Comparison of ENCODE assay signal across 8 cellular contexts in genomic region chr1:67053785-67054759, GRCh38. TPM values are rescaled to one million over a fixed set of nuclear protein-coding genes. Genes with fewer than 3 reads are reported as not detected.
DNase-seq lines count a peak whose midpoint lies in the region; ATAC-seq, FAIRE-seq and TF ChIP-seq lines count a peak whose summit lies in the region.

SLC35D1 (minus strand) TSS chr1:67054148; CDS start chr1:67054013, 135 bp downstream.

- FAIRE-seq in GM19239 (lab: Jason Lieb, UNC), result peak; percentile 76

- H3K36me3 ChIP-seq in BLaER1 treated with 17β-estradiol and CSF1 and Interleukin-3, amounts not matched to agents 10 nM and 100 nM, result peaks cover 8 to 23% (median 19%) of the 10 kb centered on the region in 11 experiments; a peak in 21 of 22 replicates
- peaks cover 0 to 13% (median 4%) of the 10 kb centered on the region in 4 donors for H3K36me3 ChIP-seq in liver (ENCODE audit: control insufficient read depth in 4 of 4, insufficient read depth in 3 of 4, low read depth in 1 of 4, low read length in 3 of 4)

- under 1% methylated on average over 73 of the region's 73 CpGs for WGBS in liver

- H3K27me3 ChIP-seq in BLaER1 treated with 17β-estradiol and CSF1 and Interleukin-3, amounts not matched to agents 10 nM and 100 nM, result no peaks in the 10 kb centered on the region
- H3K27me3 ChIP-seq in liver (ENCODE audit: control insufficient read depth in 4 of 4, insufficient read depth in 4 of 4, low read length in 3 of 4), result no peaks in the 10 kb centered on the region

- H3K9me3 ChIP-seq in BLaER1 treated with 17β-estradiol and CSF1 and Interleukin-3, amounts not matched to agents 10 nM and 100 nM (replicated peaks in 1 of 11), result no peaks in the 10 kb centered on the region
- H3K9me3 ChIP-seq in liver (ENCODE audit: control insufficient read depth in 4 of 4, low read length in 3 of 4), result no peaks in the 10 kb centered on the region

- peak; percentile 81 for DNase-seq in GM19239 (ENCODE audit: insufficient read length, low spot score)
- DNase-seq in NCI-H526 (lab: John Stamatoyannopoulos, UW), result peak; percentile 84 to 95
- DNase-seq in activated CD4-positive, alpha-beta T cell treated with anti-CD3 and anti-CD28 coated beads, Interleukin-2, amount 50 U/mL, for 1 hour, result peak; percentile 75
- DNase-seq in dedifferentiated amniotic fluid mesenchymal stem cell (ENCODE audit: extremely low spot score), result peak; percentile 31
- peak; percentile 76 to 81 for DNase-seq in stimulated activated CD4-positive, alpha-beta T cell treated with anti-CD3 and anti-CD28 coated beads, Interleukin-4, amount 100 ng/mL, for 4 hours

- H3K4me2 ChIP-seq in BLaER1 treated with 17β-estradiol and CSF1 and Interleukin-3, amounts not matched to agents 10 nM and 100 nM, result peak within 1 kb of the TSS; percentile 74 to 91 (median 85)

- H3K9ac ChIP-seq in BLaER1 treated with 17β-estradiol and CSF1 and Interleukin-3, amounts not matched to agents 10 nM and 100 nM, result peak within 1 kb of the TSS; percentile 86 to 94 (median 92)
- H3K9ac ChIP-seq in liver (ENCODE audit: low read depth in 1 of 2, low read length in 2 of 2), result peak within 1 kb of the TSS; percentile 87 to 99

- peak in 1 of 2 donors; percentile 34 for TF ChIP-seq RAD21 in liver (IDR thresholded peaks at IDR 0.05)

- TF ChIP-seq CTCF in liver (IDR thresholded peaks at IDR 0.05; ENCODE audit: low read depth, low read length, missing input control), result no peak

- no peaks in the 10 kb centered on the region; a peak in 3 of 22 replicates for H4K20me1 ChIP-seq in BLaER1 treated with 17β-estradiol and CSF1 and Interleukin-3, amounts not matched to agents 10 nM and 100 nM

- H3K27ac ChIP-seq in BLaER1 treated with 17β-estradiol and CSF1 and Interleukin-3, amounts not matched to agents 10 nM and 100 nM, result peak within 1 kb of the TSS; percentile 88 to 96 (median 93)
- peak within 1 kb of the TSS; percentile 97 to 98 for H3K27ac ChIP-seq in liver (ENCODE audit: low read depth in 1 of 2, low read length in 2 of 2)

- peaks cover 13 to 31% (median 24%) of the 10 kb centered on the region in 10 experiments for H3K4me1 ChIP-seq in BLaER1 treated with 17β-estradiol and CSF1 and Interleukin-3, amounts not matched to agents 10 nM and 100 nM
- H3K4me1 ChIP-seq in liver (ENCODE audit: control insufficient read depth in 4 of 4, insufficient read depth in 4 of 4, low read length in 3 of 4), result peaks cover 2 to 28% (median 20%) of the 10 kb centered on the region in 4 donors

- peak; percentile 73 for ATAC-seq in HG03442 (IDR thresholded peaks at IDR 0.05; ENCODE audit: unreplicated experiment)

- H3K4me3 ChIP-seq in BLaER1 treated with 17β-estradiol and CSF1 and Interleukin-3, amounts not matched to agents 10 nM and 100 nM, result peak within 1 kb of the TSS; percentile 68 to 88 (median 83)
- H3K4me3 ChIP-seq in liver (ENCODE audit: low read depth in 1 of 3, low read length in 3 of 3), result peak within 1 kb of the TSS; percentile 85 to 97 (median 97)

TF ChIP-seq in liver, 16 proteins besides CTCF, POLR2A, EP300 and RAD21:
- TF ChIP-seq RXRA (IDR thresholded peaks at IDR 0.05) (peak; percentile 80 to 87), TAF1 (conservative IDR thresholded peaks at IDR 0.05) (peak; percentile 30), SP1 (IDR thresholded peaks at IDR 0.05) (peak; percentile 63), JUND (IDR thresholded peaks at IDR 0.05) (peak in 1 of 2 donors; percentile 39), HNF4G (IDR thresholded peaks at IDR 0.05) (peak; percentile 78), NR2F2 (IDR thresholded peaks at IDR 0.05) (peak; percentile 41), REST (IDR thresholded peaks at IDR 0.05) (peak; percentile 79), HNF4A (conservative IDR thresholded peaks at IDR 0.05) (peak; percentile 87 to 88), ZBTB33 (IDR thresholded peaks at IDR 0.05) (no peak), ATF3 (IDR thresholded peaks at IDR 0.05) (no peak), GABPA (IDR thresholded peaks at IDR 0.05 in 1 of 2, conservative IDR thresholded peaks at IDR 0.05 in 1 of 2) (no peak), YY1 (IDR thresholded peaks at IDR 0.05) (peak; percentile 68), FOXA1 (IDR thresholded peaks at IDR 0.05) (no peak)
- TF ChIP-seq, protein P1, sequence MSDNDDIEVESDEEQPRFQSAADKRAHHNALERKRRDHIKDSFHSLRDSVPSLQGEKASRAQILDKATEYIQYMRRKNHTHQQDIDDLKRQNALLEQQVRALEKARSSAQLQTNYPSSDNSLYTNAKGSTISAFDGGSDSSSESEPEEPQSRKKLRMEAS (IDR thresholded peaks at IDR 0.05), result no peak

RNA-seq across cellular contexts. Expression of gene SLC35D1, which starts in this region (rescaled TPM):
- total RNA-seq in liver, result 100 to 1,000 TPM in 1 of 2 donors, 10 to 100 TPM in 1; 30.9 to 100 TPM
- 10 to 100 TPM; 22.9 to 28.1 TPM for polyA plus RNA-seq in liver

Comparison
In these comparisons a context has a peak if more than half of its experiments do, and no peak if none do; other contexts are left out.
1. Peak in every context shown above with its lines: DNase-seq, ATAC-seq, H3K4me3 ChIP-seq and H3K27ac ChIP-seq.
2. DNase-seq: peak in every context shown above with its lines; median percentile 90 in NCI-H526; 81 in GM19239; 78 in stimulated activated CD4-positive, alpha-beta T cell treated with anti-CD3 and anti-CD28 coated beads, Interleukin-4, amount 100 ng/mL, for 4 hours; 75 in activated CD4-positive, alpha-beta T cell treated with anti-CD3 and anti-CD28 coated beads, Interleukin-2, amount 50 U/mL, for 1 hour; 31 in dedifferentiated amniotic fluid mesenchymal stem cell.